9 cellular contexts compared by ENCODE assay signal in genomic region chr7:151244156-151244870, GRCh38. TPM values are rescaled to one million over a fixed set of nuclear protein-coding genes. Genes with fewer than 3 reads are reported as not detected.
DNase-seq lines count a peak whose midpoint lies in the region; ATAC-seq, FAIRE-seq and TF ChIP-seq lines count a peak whose summit lies in the region.
"Had no signal": no experiment of that assay in that cellular context is flagged by ENCODE, and none has a peak within 500 bp of the region (broad histone marks: within the 10 kb centered on the region; RNA-seq: fewer than 3 reads in every experiment).

No MANE protein-coding gene starts in this region.

- no peaks in the 10 kb centered on the region for H3K9me3 ChIP-seq in OCI-LY7 (ENCODE audit: low read length)

- BruUV-seq in OCI-LY7 (replicated peaks; lab: Mats Ljungman, UMichigan) = no TSS peak

- H3K4me1 ChIP-seq in OCI-LY7 (ENCODE audit: insufficient read depth, low read length, poor library complexity, severe bottlenecking) = peaks cover 53% of the 10 kb centered on the region

- H3K27ac Mint-ChIP-seq in CD14-positive monocyte (no peak overlapping the region), glutamatergic neuron (ENCODE audit: unreplicated experiment) (no peak overlapping the region)
- no peak overlapping the region for H3K27ac Mint-ChIP-seq in activated naive CD4-positive, alpha-beta T cell treated with anti-CD3 and anti-CD28 coated beads, Interleukin-2, amount 10 ng/mL, durations not matched to agents 7 days and 5 days

- CTCF ChIA-PET in OCI-LY7 (lab: Charles Lee; ENCODE audit: unreplicated experiment) = interaction anchor here (0.6 to 1.6 kb wide), 5 partner anchors 8 to 149 kb away, joined by 3 to 6 read pairs (median 3); partner anchors contain the start of gene ABCF2
- CTCF ChIA-PET in activated naive CD4-positive, alpha-beta T cell treated with anti-CD3 and anti-CD28 coated beads, Interleukin-2, amount 10 ng/mL, durations not matched to agents 7 days and 5 days (lab: Charles Lee) = interaction anchor here (0.7 to 3.5 kb wide), 36 partner anchors 8 to 837 kb away, joined by 3 to 39 read pairs (median 4); partner anchors contain the start of genes ABCF2 and CHPF2

- peaks cover 37 to 47% of the 10 kb centered on the region in 2 donors for H3K36me3 Mint-ChIP-seq in CD14-positive monocyte
- H3K36me3 Mint-ChIP-seq in activated naive CD4-positive, alpha-beta T cell treated with anti-CD3 and anti-CD28 coated beads, Interleukin-2, amount 10 ng/mL, durations not matched to agents 7 days and 5 days = no peaks in the 10 kb centered on the region
- H3K36me3 Mint-ChIP-seq in glutamatergic neuron (ENCODE audit: unreplicated experiment) = no peaks in the 10 kb centered on the region

- H3K9me3 Mint-ChIP-seq in CD14-positive monocyte (peaks cover 0 to 17% (median 6%) of the 10 kb centered on the region in 7 donors), glutamatergic neuron (ENCODE audit: unreplicated experiment) (peaks cover 1% of the 10 kb centered on the region)
- H3K9me3 Mint-ChIP-seq in activated naive CD4-positive, alpha-beta T cell treated with anti-CD3 and anti-CD28 coated beads, Interleukin-2, amount 10 ng/mL, durations not matched to agents 7 days and 5 days = no peaks in the 10 kb centered on the region

- H3K4me3 Mint-ChIP-seq in CD14-positive monocyte (peak overlapping the region in 1 of 2 donors; percentile 90), glutamatergic neuron (ENCODE audit: unreplicated experiment) (peak overlapping the region; percentile 69)
- H3K4me3 Mint-ChIP-seq in activated naive CD4-positive, alpha-beta T cell treated with anti-CD3 and anti-CD28 coated beads, Interleukin-2, amount 10 ng/mL, durations not matched to agents 7 days and 5 days = peak overlapping the region; percentile 66

- intact Hi-C loops in CD14-positive monocyte (cut with micrococcal nuclease) = no loop called here
- intact Hi-C loops in OCI-LY7 (cut with micrococcal nuclease; ENCODE audit: unreplicated experiment) = loop anchor here (1.0 to 2.0 kb wide), 2 partner anchors 58 to 120 kb away; no protein-coding TSS in a partner anchor

- no peak overlapping the region for H3K27ac ChIP-seq in OCI-LY7 (ENCODE audit: low read depth, low read length, poor library complexity, severe bottlenecking)
- H3K27ac ChIP-seq: SK-N-MC had no signal

- peaks cover 6% of the 10 kb centered on the region; the same call in 1 of the 2 replicates for H4K20me1 ChIP-seq in OCI-LY7 (ENCODE audit: insufficient read depth, low read length)

- POLR2A ChIA-PET in OCI-LY7 (lab: Charles Lee) = interaction anchor here (0.6 to 2.0 kb wide), 5 partner anchors 10 to 1993 kb away, joined by 3 to 7 read pairs (median 4); no protein-coding TSS in a partner anchor

- peak overlapping the region; percentile 57; the same call in 1 of the 2 replicates for H2AFZ ChIP-seq in OCI-LY7 (ENCODE audit: low read length)

- FAIRE-seq in H54 (lab: Jason Lieb, UNC) = no peak

- TF ChIP-seq POLR2A in H54 (IDR thresholded peaks at IDR 0.05; ENCODE audit: low read depth, low read length) = no peak

- no peaks in the 10 kb centered on the region for H3K79me2 ChIP-seq in OCI-LY7 (ENCODE audit: insufficient read depth, low read depth, low read length)

- ATAC-seq in HG03139 (IDR thresholded peaks at IDR 0.05; ENCODE audit: unreplicated experiment) (no peak), HG03025 (IDR thresholded peaks at IDR 0.05; ENCODE audit: low FRiP score, unreplicated experiment) (no peak)

- no peaks in the 10 kb centered on the region for H3K36me3 ChIP-seq in OCI-LY7 (ENCODE audit: insufficient read depth, low read length)

- DNase-seq in CD14-positive monocyte (ENCODE audit: low spot score) (no peak), H54 (ENCODE audit: insufficient read length, low spot score) (peak; percentile 87), OCI-LY7 (ENCODE audit: low spot score) (peak; percentile 66), glutamatergic neuron (peak; percentile 69), retina (peak; percentile 76)
- peak; percentile 78 for DNase-seq in activated naive CD4-positive, alpha-beta T cell treated with anti-CD3 and anti-CD28 coated beads, Interleukin-2, amount 10 ng/mL, durations not matched to agents 7 days and 5 days

- TF ChIP-seq CTCF in CD14-positive monocyte (IDR thresholded peaks at IDR 0.05) (peak; percentile 91), OCI-LY7 (conservative IDR thresholded peaks at IDR 0.05; ENCODE audit: low read length) (peak; percentile 98), glutamatergic neuron (IDR thresholded peaks at IDR 0.05; ENCODE audit: partially characterized antibody, unreplicated experiment) (peak; percentile 90)

- no peaks in the 10 kb centered on the region for H3K9me2 ChIP-seq in OCI-LY7 (ENCODE audit: insufficient read depth, low read length)

- H3K4me2 ChIP-seq in OCI-LY7 (ENCODE audit: low read length) = peak overlapping the region; percentile 74

- peaks cover 53% of the 10 kb centered on the region for H3K4me1 Mint-ChIP-seq in CD14-positive monocyte
- peaks cover 38% of the 10 kb centered on the region for H3K4me1 Mint-ChIP-seq in activated naive CD4-positive, alpha-beta T cell treated with anti-CD3 and anti-CD28 coated beads, Interleukin-2, amount 10 ng/mL, durations not matched to agents 7 days and 5 days
- H3K4me1 Mint-ChIP-seq in glutamatergic neuron (ENCODE audit: low read depth, unreplicated experiment) = peaks cover 18% of the 10 kb centered on the region

- peaks cover 41 to 68% (median 58%) of the 10 kb centered on the region in 3 donors for H3K27me3 Mint-ChIP-seq in CD14-positive monocyte (ENCODE audit: low read depth in 3 of 3)
- peaks cover 48% of the 10 kb centered on the region for H3K27me3 Mint-ChIP-seq in activated naive CD4-positive, alpha-beta T cell treated with anti-CD3 and anti-CD28 coated beads, Interleukin-2, amount 10 ng/mL, durations not matched to agents 7 days and 5 days
- peaks cover 21% of the 10 kb centered on the region for H3K27me3 Mint-ChIP-seq in glutamatergic neuron (ENCODE audit: unreplicated experiment)

- H3K4me3 ChIP-seq in OCI-LY7 (ENCODE audit: low read depth, low read length, poor library complexity, severe bottlenecking) = peak overlapping the region; percentile 60

RNA-seq across cellular contexts. Expression of gene SMARCD3, which starts 4.2 kb away (rescaled TPM):
- polyA plus RNA-seq in CD14-positive monocyte = 100 to 1,000 TPM; 104 to 112 TPM
- total RNA-seq in OCI-LY7 (2014; rRNA removed; shearing (Covaris generic)) = 1.5 and 2.5 TPM in 2 replicates
- total RNA-seq in OCI-LY7 (2022) = 1.5 and 1.9 TPM in 2 replicates
- total RNA-seq in glutamatergic neuron (ENCODE audit: unreplicated experiment) = 5.1 TPM

RNA-seq across cellular contexts. Expression of gene CHPF2, which starts 12.0 kb away (rescaled TPM):
- 10 to 100 TPM; 34.4 to 36.0 TPM for polyA plus RNA-seq in CD14-positive monocyte
- 19.8 and 27.0 TPM in 2 replicates for total RNA-seq in OCI-LY7 (2014; rRNA removed; shearing (Covaris generic))
- total RNA-seq in OCI-LY7 (2022) (29.8 and 34.2 TPM in 2 replicates), glutamatergic neuron (ENCODE audit: unreplicated experiment) (38.1 TPM)

RNA-seq across cellular contexts. Expression of gene ABCF2, which starts 17.3 kb away (rescaled TPM):
- polyA plus RNA-seq in CD14-positive monocyte = 10 to 100 TPM; 18.0 to 22.0 TPM
- 30.7 and 31.8 TPM in 2 replicates for total RNA-seq in OCI-LY7 (2014; rRNA removed; shearing (Covaris generic))
- 28.6 and 44.9 TPM in 2 replicates for total RNA-seq in OCI-LY7 (2022)
- 39.1 TPM for total RNA-seq in glutamatergic neuron (ENCODE audit: unreplicated experiment)

RNA-seq across cellular contexts. Expression of gene H2BK1, which starts 34.0 kb away (rescaled TPM):
- not detected for polyA plus RNA-seq in CD14-positive monocyte
- 1.3 TPM in 1 of 2 replicates, not detected in the other for total RNA-seq in OCI-LY7 (2014; rRNA removed; shearing (Covaris generic))
- total RNA-seq in OCI-LY7 (2022) (not detected in 2 replicates), glutamatergic neuron (ENCODE audit: unreplicated experiment) (not detected)

RNA-seq across cellular contexts. Expression of gene ASB10, which starts 57.3 kb away (rescaled TPM):
- polyA plus RNA-seq in CD14-positive monocyte = not detected
- total RNA-seq in OCI-LY7 (2014; rRNA removed; shearing (Covaris generic)) = not detected in 2 replicates
- total RNA-seq in OCI-LY7 (2022) (not detected in 2 replicates), glutamatergic neuron (ENCODE audit: unreplicated experiment) (not detected)
